Comparison of ENCODE assay signal across 10 cellular contexts in genomic region chr2:85435986-85436835, GRCh38. TPM values are rescaled to one million over a fixed set of nuclear protein-coding genes. Genes with fewer than 3 reads are reported as not detected.
A peak's percentile ranks its signal among the peaks of the same experiment; 100 is the strongest.
DNase-seq lines count a peak whose midpoint lies in the region; ATAC-seq and TF ChIP-seq lines count a peak whose summit lies in the region.
"Had no signal": no experiment of that assay in that cellular context is flagged by ENCODE, and none has a peak within 500 bp of the region (broad histone marks: within the 10 kb centered on the region; RNA-seq: fewer than 3 reads in every experiment).

No MANE protein-coding gene starts in this region.

- peak; percentile 84 for DNase-seq in 8988T
- DNase-seq in body of pancreas = no peak
- DNase-seq in natural killer cell treated with Interleukin-12 subunit alpha and Interleukin-12 subunit beta and Interleukin-15 and Interleukin-18, amount 100 ng/mL, for 72 hours (ENCODE audit: low spot score) = no peak
- DNase-seq in brain microvascular endothelial cell = no peak
- DNase-seq in CD1c-positive myeloid dendritic cell (ENCODE audit: extremely low spot score) = no peak
- DNase-seq in activated CD8-positive, alpha-beta memory T cell treated with anti-CD3 and anti-CD28 coated beads, Interleukin-2, amount 50 U/mL, for 4 hours = no peak
- DNase-seq: activated naive CD4-positive, alpha-beta T cell treated with Interleukin-2 at 50 U/mL for 16 hours; NCI-H524 treated with DMSO at 0.1 percent for 48 hours had no signal

- in situ Hi-C loops in brain microvascular endothelial cell (cut with HindIII; ENCODE audit: low pct_ligation_motif_present, low sequenced_read_pairs) = no loop called here

- H3K36me3 ChIP-seq in HEK293 (ENCODE audit: control insufficient read depth in 2 of 2, insufficient read depth in 1 of 2, low read length in 2 of 2) = no peaks in the 10 kb centered on the region
- H3K36me3 ChIP-seq in body of pancreas (replicated peaks in 1 of 2; ENCODE audit: insufficient read depth in 1 of 2, low read depth in 2 of 2) = no peaks in the 10 kb centered on the region
- no peaks in the 10 kb centered on the region for H3K36me3 ChIP-seq in brain microvascular endothelial cell (replicated peaks)

- H3K4me3 ChIP-seq in HEK293 (ENCODE audit: low read depth, low read length) (no peak overlapping the region), body of pancreas (no peak overlapping the region), brain microvascular endothelial cell (ENCODE audit: low read depth, low read length) (no peak overlapping the region)

- intact Hi-C loops in body of pancreas (cut with DNase I) = no loop called here

- 92 to 93% methylated on average over 10 to 16 of the region's 16 CpGs for WGBS in body of pancreas, 2 donors

- POLR2A ChIA-PET in HEK293 (lab: Yijun Ruan, JAX) = interaction anchor here (0.6 to 3.0 kb wide), 3 partner anchors 103 to 110 kb away, joined by 3 to 25 read pairs (median 4); partner anchors contain the start of gene MAT2A

- H3K4me1 ChIP-seq in HEK293 (ENCODE audit: control insufficient read depth, insufficient read depth, low read length) (peaks cover 6% of the 10 kb centered on the region), body of pancreas (peaks cover 72% of the 10 kb centered on the region)

- peak overlapping the region in 1 of 2 donors; percentile 88 for H3K27ac Mint-ChIP-seq in natural killer cell treated with Interleukin-12 subunit alpha and Interleukin-12 subunit beta and Interleukin-15 and Interleukin-18, amount 100 ng/mL, for 72 hours

- peaks cover 7 to 8% of the 10 kb centered on the region in 2 donors for H3K4me1 Mint-ChIP-seq in natural killer cell treated with Interleukin-12 subunit alpha and Interleukin-12 subunit beta and Interleukin-15 and Interleukin-18, amount 100 ng/mL, for 72 hours (ENCODE audit: low read depth in 2 of 2)

- ATAC-seq in body of pancreas (no peak), HG03095 (IDR thresholded peaks at IDR 0.05; ENCODE audit: unreplicated experiment) (no peak)
- no peak for ATAC-seq in natural killer cell treated with Interleukin-12 subunit alpha and Interleukin-12 subunit beta and Interleukin-15 and Interleukin-18, amount 100 ng/mL, for 72 hours

- TF ChIP-seq POLR2A in body of pancreas (IDR thresholded peaks at IDR 0.05) = no peak

- H3K27ac ChIP-seq in HEK293 (ENCODE audit: extremely low read depth, low read depth, low read length) (peak overlapping the region; percentile 84; the same call in 1 of the 2 replicates), body of pancreas (peak overlapping the region in 3 of 4 donors; percentile 83 to 96 (median 94)), brain microvascular endothelial cell (no peak overlapping the region)

- no peaks in the 10 kb centered on the region for H3K27me3 ChIP-seq in body of pancreas
- H3K27me3 ChIP-seq in brain microvascular endothelial cell (replicated peaks) = no peaks in the 10 kb centered on the region

- no peaks in the 10 kb centered on the region for H3K27me3 Mint-ChIP-seq in natural killer cell treated with Interleukin-12 subunit alpha and Interleukin-12 subunit beta and Interleukin-15 and Interleukin-18, amount 100 ng/mL, for 72 hours

- CTCF ChIA-PET in HEK293 (lab: Yijun Ruan, JAX) = interaction anchor here (1.1 kb wide), 1 partner anchor 55 kb away, joined by 3 read pairs; no protein-coding TSS in a partner anchor

- peak overlapping the region; percentile 87 for H3K4me3 Mint-ChIP-seq in natural killer cell treated with Interleukin-12 subunit alpha and Interleukin-12 subunit beta and Interleukin-15 and Interleukin-18, amount 100 ng/mL, for 72 hours

- no peaks in the 10 kb centered on the region for H3K36me3 Mint-ChIP-seq in natural killer cell treated with Interleukin-12 subunit alpha and Interleukin-12 subunit beta and Interleukin-15 and Interleukin-18, amount 100 ng/mL, for 72 hours

- H3K9me3 Mint-ChIP-seq in natural killer cell treated with Interleukin-12 subunit alpha and Interleukin-12 subunit beta and Interleukin-15 and Interleukin-18, amount 100 ng/mL, for 72 hours = no peaks in the 10 kb centered on the region

- TF ChIP-seq CTCF in HEK293 (tag by site-specific recombination; IDR thresholded peaks at IDR 0.05) (peak; percentile 42; the same call in 1 of the 2 replicates), body of pancreas (IDR thresholded peaks at IDR 0.05) (peak in 1 of 7 experiments; percentile 5), brain microvascular endothelial cell (IDR thresholded peaks at IDR 0.05; ENCODE audit: low read depth, low read length, missing control alignments) (no peak)

- H3K9me3 ChIP-seq in HEK293 (ENCODE audit: control insufficient read depth, insufficient read depth, low read depth, low read length) = no peaks in the 10 kb centered on the region
- H3K9me3 ChIP-seq in body of pancreas = no peaks in the 10 kb centered on the region

TF ChIP-seq in HEK293, 187 proteins besides CTCF, POLR2A, EP300 and RAD21 (continues in another document):
- TF ChIP-seq ZNF544 (tag by site-specific recombination; IDR thresholded peaks at IDR 0.05) = no peak
- peak; percentile 18 for TF ChIP-seq ZNF529 (tag by site-specific recombination; IDR thresholded peaks at IDR 0.05; ENCODE audit: insufficient replicate concordance)
- TF ChIP-seq SP2 (tag by site-specific recombination; IDR thresholded peaks at IDR 0.05) = 0 out of 2 replicates have a peak, but pooled peaks have one; percentile 19
- TF ChIP-seq ZNF26 (tag by site-specific recombination; IDR thresholded peaks at IDR 0.05) = no peak
- TF ChIP-seq ZNF214 (tag by site-specific recombination; IDR thresholded peaks at IDR 0.05; ENCODE audit: borderline replicate concordance) = no peak
- no peak for TF ChIP-seq SALL2 (tag by site-specific recombination; IDR thresholded peaks at IDR 0.05; ENCODE audit: borderline replicate concordance)
- no peak for TF ChIP-seq KLF9 (tag by site-specific recombination; IDR thresholded peaks at IDR 0.05; ENCODE audit: low read depth)
- TF ChIP-seq ZNF248 (tag by site-specific recombination; IDR thresholded peaks at IDR 0.05) = no peak
- TF ChIP-seq PBX3 (CRISPR knock-in tag; IDR thresholded peaks at IDR 0.05) = no peak
- no peak for TF ChIP-seq BCL6B (tag by site-specific recombination; IDR thresholded peaks at IDR 0.05)
- no peak for TF ChIP-seq GFI1B (tag by site-specific recombination; IDR thresholded peaks at IDR 0.05)
- TF ChIP-seq ZNF169 (tag by site-specific recombination; IDR thresholded peaks at IDR 0.05) = no peak
- TF ChIP-seq ZIC2 (tag by site-specific recombination; IDR thresholded peaks at IDR 0.05) = no peak
- TF ChIP-seq ZNF311 (tag by site-specific recombination; IDR thresholded peaks at IDR 0.05; ENCODE audit: borderline replicate concordance) = no peak

RNA-seq across cellular contexts. Expression of gene SH2D6, which starts 17.7 kb away (rescaled TPM):
- 10 to 100 TPM in 1 of 2 donors, under 1 TPM in 1; 0.26 to 15.5 TPM for total RNA-seq in body of pancreas
- under 1 TPM; 0.24 to 0.81 TPM for total RNA-seq in natural killer cell treated with Interleukin-12 subunit alpha and Interleukin-12 subunit beta and Interleukin-15 and Interleukin-18, amount 100 ng/mL, for 72 hours

RNA-seq across cellular contexts. Expression of gene CAPG, which starts 26.0 kb away (rescaled TPM):
- total RNA-seq in body of pancreas = 10 to 100 TPM; 26.0 to 35.0 TPM
- 10 to 100 TPM in 1 of 2 donors, 1 to 10 TPM in 1; 8.4 to 12.9 TPM for total RNA-seq in natural killer cell treated with Interleukin-12 subunit alpha and Interleukin-12 subunit beta and Interleukin-15 and Interleukin-18, amount 100 ng/mL, for 72 hours
